Comparison of ENCODE assay signal across 8 cellular contexts in genomic region chr12:123363743-123364531, GRCh38. TPM values are rescaled to one million over a fixed set of nuclear protein-coding genes. Genes with fewer than 3 reads are reported as not detected.
DNase-seq lines count a peak whose midpoint lies in the region; ATAC-seq, FAIRE-seq and TF ChIP-seq lines count a peak whose summit lies in the region.

No MANE protein-coding gene starts in this region.

- FAIRE-seq in kidney (lab: Jason Lieb, UNC): no peak

- in situ Hi-C loops in brain microvascular endothelial cell (cut with HindIII; ENCODE audit: low pct_ligation_motif_present, low sequenced_read_pairs): no loop called here

- H3K9ac ChIP-seq in kidney (ENCODE audit: low read length in 2 of 2): peak overlapping the region; percentile 82 to 97

- peak in 4 of 5 donors; percentile 9 to 27 (median 18) for DNase-seq in T-helper 1 cell
- DNase-seq in brain microvascular endothelial cell: no peak
- DNase-seq in kidney: peak; percentile 83
- peak; percentile 36 to 42 for DNase-seq in stimulated activated CD4-positive, alpha-beta T cell treated with anti-CD3 and anti-CD28 coated beads, Interleukin-2, amount 100 ng/mL, for 24 hours
- no peak for DNase-seq in hippocampal formation (lab: John Stamatoyannopoulos, UW)

- TF ChIP-seq CTCF in 22Rv1 (IDR thresholded peaks at IDR 0.05) (no peak), brain microvascular endothelial cell (IDR thresholded peaks at IDR 0.05; ENCODE audit: low read depth, low read length, missing control alignments) (no peak), kidney (IDR thresholded peaks at IDR 0.05; ENCODE audit: borderline replicate concordance, extremely low read depth, insufficient read depth) (no peak)

- H3K4me3 ChIP-seq in brain microvascular endothelial cell (ENCODE audit: low read depth, low read length) (peak overlapping the region; percentile 89), kidney (ENCODE audit: low read length in 2 of 2) (peak overlapping the region; percentile 76 to 95)

- H3K27ac ChIP-seq in 22Rv1: peak overlapping the region; percentile 98
- H3K27ac ChIP-seq in brain microvascular endothelial cell: peak overlapping the region; percentile 97
- H3K27ac ChIP-seq in kidney (ENCODE audit: low read depth in 2 of 2, low read length in 2 of 2): peak overlapping the region; percentile 86 to 98

- peaks cover 0 to 5% of the 10 kb centered on the region in 2 donors for H3K4me1 ChIP-seq in kidney (ENCODE audit: control insufficient read depth in 1 of 2, insufficient read depth in 1 of 2, low read depth in 1 of 2, low read length in 2 of 2)

- H3K36me3 ChIP-seq in brain microvascular endothelial cell (replicated peaks): peaks cover 5% of the 10 kb centered on the region
- H3K36me3 ChIP-seq in kidney (ENCODE audit: control insufficient read depth in 1 of 2, insufficient read depth in 2 of 2, low read length in 2 of 2): no peaks in the 10 kb centered on the region

- H3K27me3 ChIP-seq in brain microvascular endothelial cell (replicated peaks): no peaks in the 10 kb centered on the region

- ATAC-seq in GM18502 (IDR thresholded peaks at IDR 0.05; ENCODE audit: poor library complexity, unreplicated experiment) (peak; percentile 15), HG03280 (IDR thresholded peaks at IDR 0.05; ENCODE audit: unreplicated experiment) (peak; percentile 2)

- intact Hi-C loops in kidney (cut with DNase I): no loop called here

- H3K9me3 ChIP-seq in kidney (ENCODE audit: control insufficient read depth in 1 of 2, low read length in 2 of 2): no peaks in the 10 kb centered on the region

RNA-seq across cellular contexts. Expression of gene SBNO1, which starts 0.7 kb away (rescaled TPM):
- 32.0 TPM for total RNA-seq in kidney
- 4.3 TPM for polyA plus RNA-seq in kidney (ENCODE audit: insufficient read depth, low read depth, low replicate concordance)

RNA-seq across cellular contexts. Expression of gene KMT5A, which starts 20.0 kb away (rescaled TPM):
- total RNA-seq in kidney: 26.7 TPM
- 13.1 TPM for polyA plus RNA-seq in kidney (ENCODE audit: insufficient read depth, low read depth, low replicate concordance)

Comparison
In these comparisons a context has a peak if more than half of its experiments do, and no peak if none do; other contexts are left out.
1. DNase-seq: peak in T-helper 1 cell (4 of 5), kidney (single experiment) and stimulated activated CD4-positive, alpha-beta T cell treated with anti-CD3 and anti-CD28 coated beads, Interleukin-2, amount 100 ng/mL, for 24 hours (2 of 2); none in brain microvascular endothelial cell (single experiment) and hippocampal formation (0 of 2).
2. Peak in every context shown above with its lines, with median percentiles within 50 percentile points of each other: H3K27ac ChIP-seq.